Comparison of ENCODE assay signal across 8 cellular contexts in the genomic region with DNA sequence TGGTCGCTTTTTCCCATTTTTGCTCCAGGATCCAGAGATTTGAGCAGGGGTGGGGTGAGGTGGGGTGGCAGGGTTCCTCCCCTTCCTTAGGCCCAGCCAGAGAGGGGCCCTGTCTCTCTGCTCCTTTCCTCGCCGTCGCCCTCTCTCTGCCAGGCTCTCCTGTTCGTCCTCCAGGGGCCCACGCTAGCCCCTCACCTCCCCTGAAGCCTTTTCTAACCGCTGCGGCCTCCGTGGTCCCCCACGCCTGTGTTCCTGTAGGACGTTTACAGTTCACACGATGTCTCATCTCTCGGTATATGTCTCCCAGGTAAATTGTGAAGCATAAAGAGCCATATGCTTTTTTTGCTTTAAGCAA. TPM values are rescaled to one million over a fixed set of nuclear protein-coding genes. Genes with fewer than 3 reads are reported as not detected.
DNase-seq lines count a peak whose midpoint lies in the region; ATAC-seq, FAIRE-seq and TF ChIP-seq lines count a peak whose summit lies in the region.

No MANE protein-coding gene starts in this region.

- intact Hi-C loops in Caco-2 (cut with micrococcal nuclease; ENCODE audit: unreplicated experiment) = no loop called here
- intact Hi-C loops in PC-9 (cut with micrococcal nuclease; ENCODE audit: unreplicated experiment) = loop anchor here (10.0 kb wide), 1 partner anchor 258 kb away; the partner anchor contains the start of gene TNPO1

- H3K4me3 ChIP-seq in Caco-2 (ENCODE audit: low read depth, low read length) = no peak overlapping the region
- H3K4me3 ChIP-seq in endocrine pancreas (ENCODE audit: control insufficient read depth, insufficient read depth, low read length) = no peak overlapping the region
- H3K4me3 ChIP-seq in PC-9 = no peak overlapping the region

- H2AFZ ChIP-seq in PC-9 = no peak overlapping the region

- peak overlapping the region; percentile 50 for H3K9ac ChIP-seq in endocrine pancreas (ENCODE audit: control insufficient read depth, insufficient read depth, low read length)

- H3K4me1 Mint-ChIP-seq in Caco-2 (ENCODE audit: low read depth, unreplicated experiment) = peaks cover 7% of the 10 kb centered on the region
- peaks cover 14% of the 10 kb centered on the region for H3K4me1 Mint-ChIP-seq in progenitor cell of endocrine pancreas (ENCODE audit: low read depth)

- FAIRE-seq in D721Med (lab: Jason Lieb, UNC) = no peak

- peak overlapping the region; percentile 58 for H3K27ac Mint-ChIP-seq in Caco-2 (ENCODE audit: unreplicated experiment)
- peak overlapping the region; percentile 73 for H3K27ac Mint-ChIP-seq in progenitor cell of endocrine pancreas

- no peaks in the 10 kb centered on the region for H3K9me3 Mint-ChIP-seq in Caco-2 (ENCODE audit: unreplicated experiment)
- no peaks in the 10 kb centered on the region for H3K9me3 Mint-ChIP-seq in progenitor cell of endocrine pancreas (ENCODE audit: low read depth)

- H3F3A ChIP-seq in PC-9 (ENCODE audit: insufficient read depth, low read depth) = no peaks in the 10 kb centered on the region; the same call in 1 of the 2 replicates

- H3K36me3 Mint-ChIP-seq in Caco-2 (ENCODE audit: insufficient read depth, unreplicated experiment) (no peaks in the 10 kb centered on the region), progenitor cell of endocrine pancreas (ENCODE audit: insufficient read depth) (no peaks in the 10 kb centered on the region)

- H3K9me2 ChIP-seq in PC-9 (ENCODE audit: insufficient read depth) = no peaks in the 10 kb centered on the region

- CTCF ChIA-PET in Caco-2 (lab: Charles Lee) (no interaction called here), PC-9 (lab: Charles Lee) (no interaction called here)

- no peaks in the 10 kb centered on the region for H3K79me2 ChIP-seq in PC-9 (ENCODE audit: low read depth)

- DNase-seq in Caco-2 (no peak), progenitor cell of endocrine pancreas (ENCODE audit: low spot score, unreplicated experiment) (no peak), DMS114 treated with DMSO at 0.1 percent for 48 hours (lab: John Stamatoyannopoulos, UW; ENCODE audit: unreplicated experiment) (no peak), D721Med (ENCODE audit: insufficient read length, low spot score) (no peak), PC-9 (no peak)

- H3K4me1 ChIP-seq in Caco-2 (no peaks in the 10 kb centered on the region), endocrine pancreas (ENCODE audit: control insufficient read depth, insufficient read depth, low read length) (no peaks in the 10 kb centered on the region), PC-9 (replicated peaks; ENCODE audit: insufficient read depth) (peaks cover 8% of the 10 kb centered on the region; the same call in 1 of the 2 replicates)

- no peaks in the 10 kb centered on the region for H4K20me1 ChIP-seq in PC-9 (ENCODE audit: insufficient read depth)

- ATAC-seq in HG03280 (IDR thresholded peaks at IDR 0.05; ENCODE audit: unreplicated experiment) (peak; percentile 14), HG02870 (IDR thresholded peaks at IDR 0.05; ENCODE audit: unreplicated experiment) (no peak)

- BruUV-seq in Caco-2 (replicated peaks; lab: Mats Ljungman, UMichigan) (no TSS peak), PC-9 (replicated peaks; lab: Mats Ljungman, UMichigan) (no TSS peak)

- H3K27ac ChIP-seq in PC-9 = no peak overlapping the region

- H3K4me3 Mint-ChIP-seq in Caco-2 (ENCODE audit: unreplicated experiment) = peak overlapping the region; percentile 80
- peak overlapping the region; percentile 52 for H3K4me3 Mint-ChIP-seq in progenitor cell of endocrine pancreas (ENCODE audit: low read depth)

- H3K27me3 ChIP-seq in Caco-2 (replicated peaks; ENCODE audit: control insufficient read depth, insufficient read depth, low read length) (no peaks in the 10 kb centered on the region), endocrine pancreas (ENCODE audit: control insufficient read depth, insufficient read depth, low read length) (no peaks in the 10 kb centered on the region), PC-9 (ENCODE audit: insufficient read depth, low read depth) (no peaks in the 10 kb centered on the region)

- H3K9me3 ChIP-seq in Caco-2 = no peaks in the 10 kb centered on the region
- H3K9me3 ChIP-seq in endocrine pancreas (ENCODE audit: control insufficient read depth, low read length) = no peaks in the 10 kb centered on the region
- no peaks in the 10 kb centered on the region for H3K9me3 ChIP-seq in PC-9 (ENCODE audit: insufficient read depth, low read depth)

- POLR2A ChIA-PET in Caco-2 (lab: Charles Lee) (no interaction called here), PC-9 (lab: Charles Lee; ENCODE audit: unreplicated experiment) (interaction anchor here (0.6 kb wide), 2 partner anchors 44 to 92 kb away, joined by 3 to 4 read pairs; no protein-coding TSS in a partner anchor)

- no peaks in the 10 kb centered on the region for H3K36me3 ChIP-seq in Caco-2 (ENCODE audit: control insufficient read depth, insufficient read depth, low read length)
- no peaks in the 10 kb centered on the region for H3K36me3 ChIP-seq in endocrine pancreas (ENCODE audit: control insufficient read depth, insufficient read depth, low read length)
- no peaks in the 10 kb centered on the region for H3K36me3 ChIP-seq in PC-9 (ENCODE audit: low read depth)

- H3K27me3 Mint-ChIP-seq in Caco-2 (ENCODE audit: insufficient read depth, unreplicated experiment) = no peaks in the 10 kb centered on the region
- H3K27me3 Mint-ChIP-seq in progenitor cell of endocrine pancreas = peaks cover 10% of the 10 kb centered on the region

- no peak for TF ChIP-seq CTCF in Caco-2 (IDR thresholded peaks at IDR 0.05; ENCODE audit: insufficient read depth in 1 of 2, low read depth in 1 of 2, low read length in 1 of 2, severe bottlenecking in 1 of 2, unreplicated experiment in 1 of 2)
- no peak for TF ChIP-seq CTCF in progenitor cell of endocrine pancreas (IDR thresholded peaks at IDR 0.05; ENCODE audit: unreplicated experiment)
- TF ChIP-seq CTCF in D721Med (IDR thresholded peaks at IDR 0.05; ENCODE audit: insufficient read depth, missing control alignments) = no peak
- TF ChIP-seq CTCF in PC-9 (conservative IDR thresholded peaks at IDR 0.05) = no peak

- no peak overlapping the region for H3K4me2 ChIP-seq in PC-9

RNA-seq across cellular contexts. Expression of gene ZNF366, which starts 49.9 kb away (rescaled TPM):
- total RNA-seq in Caco-2 (2022) (not detected in 2 replicates), progenitor cell of endocrine pancreas (not detected in 2 replicates), PC-9 (2021) (0.17 TPM in 1 of 2 replicates, not detected in the other)
